In genomic region chr1:222712253-222713090, GRCh38 we compare ENCODE assay signal across 8 cellular contexts. TPM values are rescaled to one million over a fixed set of nuclear protein-coding genes. Genes with fewer than 3 reads are reported as not detected.
DNase-seq lines count a peak whose midpoint lies in the region; ATAC-seq and TF ChIP-seq lines count a peak whose summit lies in the region.

Gene AIDA (minus strand): TSS chr1:222712491. CDS start chr1:222712317, 174 bp downstream.
Gene BROX (plus strand): TSS chr1:222712564. CDS start chr1:222715700, 3,136 bp downstream.

- peaks cover 35% of the 10 kb centered on the region for H3K4me1 Mint-ChIP-seq in activated naive CD8-positive, alpha-beta T cell treated with anti-CD3 and anti-CD28 coated beads, Interleukin-2, amount 10 ng/mL, durations not matched to agents 7 days and 5 days

- H3K9me3 ChIP-seq in SU-DHL-6 (ENCODE audit: insufficient read depth, low read length) (no peaks in the 10 kb centered on the region), parathyroid adenoma (ENCODE audit: control insufficient read depth, low read length) (no peaks in the 10 kb centered on the region), tibial artery (no peaks in the 10 kb centered on the region)

- no peaks in the 10 kb centered on the region for H4K20me1 ChIP-seq in SU-DHL-6 (ENCODE audit: low read depth, low read length)

- H3K4me3 ChIP-seq in GM12865 (ENCODE audit: low read depth, low read length) (peak within 1 kb of the TSS; percentile 100), SU-DHL-6 (ENCODE audit: insufficient read depth, low read length, poor library complexity, severe bottlenecking) (peak within 1 kb of the TSS; percentile 67), parathyroid adenoma (ENCODE audit: low read depth, low read length) (peak within 1 kb of the TSS; percentile 100), tibial artery (peak within 1 kb of the TSS; percentile 67 to 74)

- peak; percentile 77 for ATAC-seq in HG02763 (IDR thresholded peaks at IDR 0.05; ENCODE audit: unreplicated experiment)
- peak; percentile 71 for ATAC-seq in activated naive CD8-positive, alpha-beta T cell treated with anti-CD3 and anti-CD28 coated beads, Interleukin-2, amount 10 ng/mL, durations not matched to agents 7 days and 5 days (ENCODE audit: low read depth)

- H3K27me3 Mint-ChIP-seq in activated naive CD8-positive, alpha-beta T cell treated with anti-CD3 and anti-CD28 coated beads, Interleukin-2, amount 10 ng/mL, durations not matched to agents 7 days and 5 days, result no peaks in the 10 kb centered on the region

- H3K4me2 ChIP-seq in SU-DHL-6 (ENCODE audit: low read depth, low read length, poor library complexity, severe bottlenecking) (peak within 1 kb of the TSS; percentile 92), parathyroid adenoma (ENCODE audit: low read length) (peak within 1 kb of the TSS; percentile 99)

- peaks cover 41% of the 10 kb centered on the region for H3K36me3 Mint-ChIP-seq in activated naive CD8-positive, alpha-beta T cell treated with anti-CD3 and anti-CD28 coated beads, Interleukin-2, amount 10 ng/mL, durations not matched to agents 7 days and 5 days

- TF ChIP-seq CTCF in GM12865 (IDR thresholded peaks at IDR 0.05; ENCODE audit: insufficient read depth, low read depth, low read length, missing control alignments) (no peak), SU-DHL-6 (IDR thresholded peaks at IDR 0.05; ENCODE audit: insufficient read depth, low read length, poor library complexity, severe bottlenecking) (no peak), parathyroid adenoma (IDR thresholded peaks at IDR 0.05) (no peak), tibial artery (IDR thresholded peaks at IDR 0.05) (no peak)

- H3K27me3 ChIP-seq in SU-DHL-6 (ENCODE audit: low read length) (no peaks in the 10 kb centered on the region), parathyroid adenoma (ENCODE audit: control insufficient read depth, insufficient read depth, low read length) (no peaks in the 10 kb centered on the region), tibial artery (no peaks in the 10 kb centered on the region)

- H3K4me1 ChIP-seq in parathyroid adenoma (no peaks in the 10 kb centered on the region), tibial artery (peaks cover 0 to 35% (median 19%) of the 10 kb centered on the region in 4 donors)

- intact Hi-C loops in head of caudate nucleus (cut with DNase I) (loop anchor here (10.0 kb wide), 2 partner anchors 68 to 248 kb away; no protein-coding TSS in a partner anchor), tibial artery (cut with DNase I; ENCODE audit: low total_unique reads) (loop anchor here (10.0 kb wide), 1 partner anchor 68 kb away; no protein-coding TSS in a partner anchor)

- POLR2A ChIA-PET in activated naive CD8-positive, alpha-beta T cell treated with anti-CD3 and anti-CD28 coated beads, Interleukin-2, amount 10 ng/mL, durations not matched to agents 7 days and 5 days (lab: Charles Lee), result interaction anchor here (1.0 to 2.8 kb wide), 9 partner anchors 10 to 1470 kb away, joined by 3 to 40 read pairs (median 4); partner anchors contain the start of genes DEGS1 and TAF1A

- H2AFZ ChIP-seq in SU-DHL-6 (ENCODE audit: low read depth, low read length, severe bottlenecking) (peak within 1 kb of the TSS; percentile 84), parathyroid adenoma (peak within 1 kb of the TSS; percentile 94)

- H3K27ac ChIP-seq in SU-DHL-6 (ENCODE audit: low read depth, low read length), result peak within 1 kb of the TSS; percentile 88
- H3K27ac ChIP-seq in parathyroid adenoma, result peak within 1 kb of the TSS; percentile 99
- peak within 1 kb of the TSS; percentile 95 for H3K27ac ChIP-seq in tibial artery

- H3K27ac Mint-ChIP-seq in activated naive CD8-positive, alpha-beta T cell treated with anti-CD3 and anti-CD28 coated beads, Interleukin-2, amount 10 ng/mL, durations not matched to agents 7 days and 5 days, result peak within 1 kb of the TSS; percentile 97

- H3K9ac ChIP-seq in SU-DHL-6 (ENCODE audit: low read length) (peak within 1 kb of the TSS; percentile 81), parathyroid adenoma (peak within 1 kb of the TSS; percentile 76)

- peaks cover 7% of the 10 kb centered on the region for H3K79me2 ChIP-seq in SU-DHL-6 (ENCODE audit: insufficient read depth, low read length)
- H3K79me2 ChIP-seq in parathyroid adenoma, result peaks cover 8% of the 10 kb centered on the region

- H3K36me3 ChIP-seq in SU-DHL-6 (ENCODE audit: low read length) (peaks cover 9% of the 10 kb centered on the region), parathyroid adenoma (ENCODE audit: control insufficient read depth, insufficient read depth, low read length) (no peaks in the 10 kb centered on the region), tibial artery (peaks cover 13 to 25% (median 20%) of the 10 kb centered on the region in 3 donors)

- H3K9me2 ChIP-seq in SU-DHL-6 (replicated peaks; ENCODE audit: insufficient read depth, low read length), result no peaks in the 10 kb centered on the region

- H3K9me3 Mint-ChIP-seq in activated naive CD8-positive, alpha-beta T cell treated with anti-CD3 and anti-CD28 coated beads, Interleukin-2, amount 10 ng/mL, durations not matched to agents 7 days and 5 days, result no peaks in the 10 kb centered on the region

- DNase-seq in GM12865 (ENCODE audit: low read depth), result peak; percentile 92
- DNase-seq in NCI-H1417 (lab: John Stamatoyannopoulos, UW), result peak; percentile 72 to 97 (median 95)
- DNase-seq in activated naive CD8-positive, alpha-beta T cell treated with anti-CD3 and anti-CD28 coated beads, Interleukin-2, amount 10 ng/mL, durations not matched to agents 7 days and 5 days, result peak; percentile 98
- peak; percentile 84 to 98 (median 96) for DNase-seq in head of caudate nucleus
- peak; percentile 91 to 97 for DNase-seq in tibial artery

- peak within 1 kb of the TSS; percentile 95 for H3K4me3 Mint-ChIP-seq in activated naive CD8-positive, alpha-beta T cell treated with anti-CD3 and anti-CD28 coated beads, Interleukin-2, amount 10 ng/mL, durations not matched to agents 7 days and 5 days

- peaks cover 7% of the 10 kb centered on the region; the same call in 1 of the 2 replicates for H3F3A ChIP-seq in SU-DHL-6 (ENCODE audit: insufficient read depth)

RNA-seq across cellular contexts. Expression of gene AIDA, which starts in this region (rescaled TPM):
- total RNA-seq in activated naive CD8-positive, alpha-beta T cell treated with anti-CD3 and anti-CD28 coated beads, Interleukin-2, amount 10 ng/mL, durations not matched to agents 7 days and 5 days, result 10 to 100 TPM; 62.8 to 65.0 TPM

RNA-seq across cellular contexts. Expression of gene BROX, which starts in this region (rescaled TPM):
- total RNA-seq in activated naive CD8-positive, alpha-beta T cell treated with anti-CD3 and anti-CD28 coated beads, Interleukin-2, amount 10 ng/mL, durations not matched to agents 7 days and 5 days, result 10 to 100 TPM; 46.0 to 48.6 TPM

Comparison
In these comparisons a context has a peak if more than half of its experiments do, and no peak if none do; other contexts are left out.
1. Peak in every context shown above with its lines: DNase-seq, ATAC-seq, H3K4me3 ChIP-seq and H3K27ac ChIP-seq.